ENCODE assay signal across 12 cellular contexts in the genomic region with DNA sequence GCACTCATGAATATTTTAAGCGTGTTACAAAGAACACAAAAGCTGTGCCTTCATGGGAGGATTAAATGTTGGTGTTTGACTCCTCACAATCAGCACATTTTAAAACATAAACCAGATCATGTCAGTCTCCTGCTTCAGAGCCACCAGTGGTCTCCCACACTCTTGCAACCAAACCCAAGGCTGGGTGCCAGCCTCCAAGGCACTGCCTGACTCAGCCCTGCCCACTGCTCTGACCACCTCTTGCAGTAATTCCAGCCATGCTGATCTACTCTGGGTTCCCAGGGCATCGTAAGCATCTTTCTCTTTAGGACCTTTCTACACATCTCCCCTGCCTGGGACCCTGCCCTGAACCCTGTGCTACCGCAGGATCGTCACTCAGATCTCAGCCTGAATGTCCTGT.
DNase-seq lines count a peak whose midpoint lies in the region; ATAC-seq and TF ChIP-seq lines count a peak whose summit lies in the region.
"Had no signal": no experiment of that assay in that cellular context is flagged by ENCODE, and none has a peak within 500 bp of the region (broad histone marks: within the 10 kb centered on the region; RNA-seq: fewer than 3 reads in every experiment).

No MANE protein-coding gene starts in this region.

- DNase-seq in EH (ENCODE audit: low read depth) (peak; percentile 12), hepatocyte (ENCODE audit: low spot score) (no peak), NCI-H146 (lab: John Stamatoyannopoulos, UW) (no peak), DMS79 (lab: John Stamatoyannopoulos, UW) (no peak), SKM-1 treated with dmso at 0.1 percent for 144 hours (lab: John Stamatoyannopoulos, UW; ENCODE audit: unreplicated experiment) (no peak), SIG-M5 treated with dmso at 0.1 percent for 504 hours (lab: John Stamatoyannopoulos, UW; ENCODE audit: unreplicated experiment) (no peak)
- DNase-seq in stimulated activated naive B cell treated with anti-CD40 and anti-IgM and Interleukin-4, amounts not matched to agents 10 μg/mL and 1 μg/mL and 100 μg/mL, for 72 hours, result no peak
- DNase-seq: activated effector memory CD4-positive, alpha-beta T cell treated with Interleukin-2 at 50 U/mL for 16 hours; cortex of kidney; glutamatergic neuron; NCI-H1694 had no signal

- H3K9me3 ChIP-seq in SU-DHL-6 (ENCODE audit: insufficient read depth, low read length), result no peaks in the 10 kb centered on the region
- H3K9me3 ChIP-seq in hepatocyte (ENCODE audit: low read depth), result no peaks in the 10 kb centered on the region

- H3K27me3 Mint-ChIP-seq in stimulated activated naive B cell treated with anti-CD40 and anti-IgM and Interleukin-4, amounts not matched to agents 10 μg/mL and 1 μg/mL and 100 μg/mL, for 72 hours, result no peaks in the 10 kb centered on the region

- WGBS in hepatocyte (ENCODE audit: low lambda C conversion rate, missing lambda C conversion rate), result 92% methylated on average over 4 of the region's 4 CpGs

- H3K9ac ChIP-seq in SU-DHL-6 (ENCODE audit: low read length), result peak overlapping the region; percentile 57

- peak overlapping the region in 1 of 2 donors; percentile 33 for H3K4me3 Mint-ChIP-seq in stimulated activated naive B cell treated with anti-CD40 and anti-IgM and Interleukin-4, amounts not matched to agents 10 μg/mL and 1 μg/mL and 100 μg/mL, for 72 hours

- H4K20me1 ChIP-seq in SU-DHL-6 (ENCODE audit: low read depth, low read length) (no peaks in the 10 kb centered on the region), hepatocyte (ENCODE audit: insufficient read depth, poor library complexity, severe bottlenecking) (no peaks in the 10 kb centered on the region)

- peak overlapping the region; percentile 18 for H3K4me3 ChIP-seq in SU-DHL-6 (ENCODE audit: insufficient read depth, low read length, poor library complexity, severe bottlenecking)
- H3K4me3 ChIP-seq in hepatocyte, result no peak overlapping the region

- H2AFZ ChIP-seq in SU-DHL-6 (ENCODE audit: low read depth, low read length, severe bottlenecking), result no peak overlapping the region
- H2AFZ ChIP-seq in hepatocyte, result no peak overlapping the region

- peaks cover 50 to 83% of the 10 kb centered on the region in 2 donors for H3K4me1 Mint-ChIP-seq in stimulated activated naive B cell treated with anti-CD40 and anti-IgM and Interleukin-4, amounts not matched to agents 10 μg/mL and 1 μg/mL and 100 μg/mL, for 72 hours

- no peaks in the 10 kb centered on the region for H3K36me3 ChIP-seq in SU-DHL-6 (ENCODE audit: low read length)
- no peaks in the 10 kb centered on the region for H3K36me3 ChIP-seq in hepatocyte (replicated peaks; ENCODE audit: insufficient read depth, low read depth)

- H3K9me3 Mint-ChIP-seq in stimulated activated naive B cell treated with anti-CD40 and anti-IgM and Interleukin-4, amounts not matched to agents 10 μg/mL and 1 μg/mL and 100 μg/mL, for 72 hours, result peaks cover 0 to 5% of the 10 kb centered on the region in 2 donors

- peak overlapping the region; percentile 98 for H3K27ac ChIP-seq in SU-DHL-6 (ENCODE audit: low read depth, low read length)
- peak overlapping the region; percentile 31 for H3K27ac ChIP-seq in hepatocyte

- peaks cover 3 to 10% of the 10 kb centered on the region in 2 donors for H3K36me3 Mint-ChIP-seq in stimulated activated naive B cell treated with anti-CD40 and anti-IgM and Interleukin-4, amounts not matched to agents 10 μg/mL and 1 μg/mL and 100 μg/mL, for 72 hours

- peaks cover 69% of the 10 kb centered on the region for H3F3A ChIP-seq in SU-DHL-6 (ENCODE audit: insufficient read depth)

- H3K4me2 ChIP-seq in SU-DHL-6 (ENCODE audit: low read depth, low read length, poor library complexity, severe bottlenecking) (peak overlapping the region; percentile 65), hepatocyte (no peak overlapping the region)

- TF ChIP-seq CTCF in SU-DHL-6 (IDR thresholded peaks at IDR 0.05; ENCODE audit: insufficient read depth, low read length, poor library complexity, severe bottlenecking), result no peak
- TF ChIP-seq CTCF in hepatocyte (IDR thresholded peaks at IDR 0.05; ENCODE audit: poor library complexity), result no peak

- peak overlapping the region; percentile 97 for H3K27ac Mint-ChIP-seq in stimulated activated naive B cell treated with anti-CD40 and anti-IgM and Interleukin-4, amounts not matched to agents 10 μg/mL and 1 μg/mL and 100 μg/mL, for 72 hours

- ATAC-seq in stimulated activated naive B cell treated with anti-CD40 and anti-IgM and Interleukin-4, amounts not matched to agents 10 μg/mL and 1 μg/mL and 100 μg/mL, for 72 hours (replicated peaks), result peak in 1 of 2 donors; percentile 14

- peaks cover 43% of the 10 kb centered on the region for H3K4me1 ChIP-seq in hepatocyte (ENCODE audit: insufficient read depth)

- H3K27me3 ChIP-seq in SU-DHL-6 (ENCODE audit: low read length) (no peaks in the 10 kb centered on the region), hepatocyte (no peaks in the 10 kb centered on the region)

- no peaks in the 10 kb centered on the region for H3K79me2 ChIP-seq in SU-DHL-6 (ENCODE audit: insufficient read depth, low read length)
- H3K79me2 ChIP-seq in hepatocyte, result no peaks in the 10 kb centered on the region

- H3K9me2 ChIP-seq in SU-DHL-6 (replicated peaks; ENCODE audit: insufficient read depth, low read length) (no peaks in the 10 kb centered on the region), hepatocyte (replicated peaks; ENCODE audit: insufficient read depth) (no peaks in the 10 kb centered on the region)
